Comparison of ENCODE assay signal across 8 cellular contexts in the genomic region with DNA sequence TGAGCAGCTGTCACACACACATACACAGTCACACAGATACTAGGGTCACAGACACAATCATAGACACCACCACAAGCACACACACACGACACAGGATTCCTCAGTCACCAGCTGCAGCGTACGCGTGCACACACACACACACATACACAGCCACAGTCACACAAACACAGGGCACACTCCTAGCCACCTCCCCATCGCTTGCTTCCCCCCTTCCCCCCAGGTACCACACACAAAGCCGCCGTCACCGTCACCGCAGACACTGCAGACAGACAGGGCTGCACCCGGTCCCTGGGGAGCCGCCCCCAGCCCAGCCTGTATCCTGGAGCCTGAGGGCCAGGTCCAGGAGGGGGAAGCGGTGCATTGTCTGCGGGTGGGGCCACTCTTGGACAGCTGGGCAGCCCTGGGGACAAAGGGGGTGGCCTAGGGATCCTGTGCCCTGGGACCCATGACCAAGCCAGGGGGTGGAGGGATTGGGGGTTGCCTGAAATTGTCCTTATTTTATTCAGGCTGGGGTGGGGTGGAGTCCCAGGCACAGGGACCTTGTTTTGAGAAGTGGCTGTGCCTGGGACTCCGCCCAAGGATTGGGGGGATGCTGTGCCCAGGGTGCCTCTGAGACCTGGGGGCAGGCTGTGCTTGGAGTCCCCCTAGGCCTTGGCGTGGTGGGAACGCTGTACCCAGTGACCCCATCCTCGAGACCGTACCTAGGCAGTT. TPM values are rescaled to one million over a fixed set of nuclear protein-coding genes. Genes with fewer than 3 reads are reported as not detected.
DNase-seq lines count a peak whose midpoint lies in the region; ATAC-seq lines count a peak whose summit lies in the region.

No MANE protein-coding gene starts in this region.

- CTCF ChIA-PET in activated naive CD4-positive, alpha-beta T cell treated with anti-CD3 and anti-CD28 coated beads for 36 hours (lab: Charles Lee) = no interaction called here

- H3K27me3 Mint-ChIP-seq in activated naive CD4-positive, alpha-beta T cell treated with anti-CD3 and anti-CD28 coated beads for 36 hours (ENCODE audit: low read depth) = no peaks in the 10 kb centered on the region
- H3K27me3 Mint-ChIP-seq in activated naive CD8-positive, alpha-beta T cell = no peaks in the 10 kb centered on the region

- peak overlapping the region; percentile 64 for H3K4me3 ChIP-seq in iPS-18c (ENCODE audit: insufficient read depth, low read depth, low read length)

- peak; percentile 31 for DNase-seq in activated naive CD4-positive, alpha-beta T cell treated with anti-CD3 and anti-CD28 coated beads for 36 hours
- DNase-seq in activated naive CD4-positive, alpha-beta T cell treated with anti-CD3 and anti-CD28 coated beads, Interleukin-2, amount 50 U/mL, for 72 hours (ENCODE audit: low spot score in 2 of 2) = no peak

- intact Hi-C loops in activated naive CD4-positive, alpha-beta T cell treated with anti-CD3 and anti-CD28 coated beads for 36 hours (cut with micrococcal nuclease) = loop anchor here (1.0 to 2.0 kb wide), 5 partner anchors 27 to 109 kb away; partner anchors contain the start of genes COQ8B and SNRPA

- no peaks in the 10 kb centered on the region for H3K9me3 ChIP-seq in iPS-18c (ENCODE audit: control insufficient read depth, insufficient read depth, low read length)

- no peak overlapping the region for H3K27ac Mint-ChIP-seq in activated naive CD4-positive, alpha-beta T cell treated with anti-CD3 and anti-CD28 coated beads for 36 hours
- H3K27ac Mint-ChIP-seq in activated naive CD4-positive, alpha-beta T cell treated with anti-CD3 and anti-CD28 coated beads, Interleukin-2, amount 50 U/mL, for 72 hours = no peak overlapping the region
- no peak overlapping the region for H3K27ac Mint-ChIP-seq in activated naive CD8-positive, alpha-beta T cell

- H3K4me3 Mint-ChIP-seq in activated naive CD4-positive, alpha-beta T cell treated with anti-CD3 and anti-CD28 coated beads for 36 hours = peak overlapping the region; percentile 52
- H3K4me3 Mint-ChIP-seq in activated naive CD8-positive, alpha-beta T cell = peak overlapping the region; percentile 48

- H3K27ac ChIP-seq in temporal lobe (ENCODE audit: low read depth, low read length) = peak overlapping the region; percentile 75

- H3K9me3 Mint-ChIP-seq in activated naive CD4-positive, alpha-beta T cell treated with anti-CD3 and anti-CD28 coated beads for 36 hours = no peaks in the 10 kb centered on the region
- H3K9me3 Mint-ChIP-seq in activated naive CD4-positive, alpha-beta T cell treated with anti-CD3 and anti-CD28 coated beads, Interleukin-2, amount 50 U/mL, for 72 hours = no peaks in the 10 kb centered on the region
- H3K9me3 Mint-ChIP-seq in activated naive CD8-positive, alpha-beta T cell (ENCODE audit: low read depth) = no peaks in the 10 kb centered on the region

- peaks cover 6% of the 10 kb centered on the region for H3K36me3 Mint-ChIP-seq in activated naive CD4-positive, alpha-beta T cell treated with anti-CD3 and anti-CD28 coated beads for 36 hours (ENCODE audit: low read depth)
- H3K36me3 Mint-ChIP-seq in activated naive CD4-positive, alpha-beta T cell treated with anti-CD3 and anti-CD28 coated beads, Interleukin-2, amount 50 U/mL, for 72 hours = peaks cover 0 to 10% of the 10 kb centered on the region in 2 donors
- H3K36me3 Mint-ChIP-seq in activated naive CD8-positive, alpha-beta T cell = peaks cover 7% of the 10 kb centered on the region

- H3K4me1 Mint-ChIP-seq in activated naive CD4-positive, alpha-beta T cell treated with anti-CD3 and anti-CD28 coated beads for 36 hours (ENCODE audit: low read depth) = peaks cover 7% of the 10 kb centered on the region
- peaks cover 6% of the 10 kb centered on the region for H3K4me1 Mint-ChIP-seq in activated naive CD8-positive, alpha-beta T cell (ENCODE audit: low read depth)

- ATAC-seq in activated naive CD4-positive, alpha-beta T cell treated with anti-CD3 and anti-CD28 coated beads, Interleukin-2, amount 50 U/mL, for 72 hours = no peak
- ATAC-seq in HG03571 (IDR thresholded peaks at IDR 0.05; ENCODE audit: unreplicated experiment) (no peak), HG03432 (IDR thresholded peaks at IDR 0.05; ENCODE audit: unreplicated experiment) (no peak), GM18909 (IDR thresholded peaks at IDR 0.05; ENCODE audit: poor library complexity, unreplicated experiment) (no peak)

RNA-seq across cellular contexts. Expression of gene NUMBL, which starts 1.0 kb away (rescaled TPM):
- 1 to 10 TPM; 6.2 to 9.2 TPM for total RNA-seq in activated naive CD4-positive, alpha-beta T cell treated with anti-CD3 and anti-CD28 coated beads for 36 hours
- total RNA-seq in activated naive CD4-positive, alpha-beta T cell treated with anti-CD3 and anti-CD28 coated beads, Interleukin-2, amount 50 U/mL, for 72 hours = 10 to 100 TPM; 18.0 to 20.2 TPM
- 31.2 TPM for total RNA-seq in temporal lobe

RNA-seq across cellular contexts. Expression of gene COQ8B, which starts 27.2 kb away (rescaled TPM):
- 10 to 100 TPM; 19.8 to 21.3 TPM for total RNA-seq in activated naive CD4-positive, alpha-beta T cell treated with anti-CD3 and anti-CD28 coated beads for 36 hours
- 10 to 100 TPM; 25.5 to 39.8 TPM for total RNA-seq in activated naive CD4-positive, alpha-beta T cell treated with anti-CD3 and anti-CD28 coated beads, Interleukin-2, amount 50 U/mL, for 72 hours
- total RNA-seq in temporal lobe = 28.8 TPM

RNA-seq across cellular contexts. Expression of gene ITPKC, which starts 27.4 kb away (rescaled TPM):
- 1 to 10 TPM; 4.4 to 4.7 TPM for total RNA-seq in activated naive CD4-positive, alpha-beta T cell treated with anti-CD3 and anti-CD28 coated beads for 36 hours
- 1 to 10 TPM; 8.3 to 9.4 TPM for total RNA-seq in activated naive CD4-positive, alpha-beta T cell treated with anti-CD3 and anti-CD28 coated beads, Interleukin-2, amount 50 U/mL, for 72 hours
- total RNA-seq in temporal lobe = 7.4 TPM
